22 cellular contexts compared by ENCODE assay signal in genomic region chr6:167659016-167659415, GRCh38.
DNase-seq lines count a peak whose midpoint lies in the region; ATAC-seq, FAIRE-seq and TF ChIP-seq lines count a peak whose summit lies in the region.
"Had no signal": no experiment of that assay in that cellular context is flagged by ENCODE, and none has a peak within 500 bp of the region (broad histone marks: within the 10 kb centered on the region; RNA-seq: fewer than 3 reads in every experiment).

No MANE protein-coding gene starts in this region.

- H3K79me2 ChIP-seq in HepG2 (ENCODE audit: insufficient read depth, low read length) (no peaks in the 10 kb centered on the region), neural progenitor cell (ENCODE audit: low read depth) (no peaks in the 10 kb centered on the region)

- DNase-seq in HepG2 (ENCODE audit: low spot score) (no peak), right lobe of liver (no peak), endodermal cell (no peak), neural progenitor cell (ENCODE audit: low spot score) (no peak), spleen (peak; percentile 62), NCI-H345 (lab: John Stamatoyannopoulos, UW) (no peak), mucosa of descending colon (no peak), HPDE6-E6E7 (ENCODE audit: extremely low spot score) (no peak)
- DNase-seq: Caco-2; CD4-positive, CD25-positive, alpha-beta regulatory T cell; CD8-positive, alpha-beta T cell; DMS153; DND-41; GOT3; H7; HCEC 1CT had no signal

- peaks cover 15% of the 10 kb centered on the region for H3K4me1 Mint-ChIP-seq in endodermal cell
- peaks cover 42% of the 10 kb centered on the region for H3K4me1 Mint-ChIP-seq in neural progenitor cell
- H3K4me1 Mint-ChIP-seq: B cell; CD4-positive, CD25-positive, alpha-beta regulatory T cell had no signal

- no peak for TF ChIP-seq RAD21 in HepG2 (CRISPR knock-in tag; IDR thresholded peaks at IDR 0.05)

- H3K4me3 Mint-ChIP-seq in endodermal cell (no peak overlapping the region), neural progenitor cell (no peak overlapping the region)
- H3K4me3 Mint-ChIP-seq: B cell; CD4-positive, CD25-positive, alpha-beta regulatory T cell; CD8-positive, alpha-beta T cell had no signal

- TF ChIP-seq POLR2A in HepG2 (IDR thresholded peaks at IDR 0.05; ENCODE audit: insufficient read depth in 1 of 2, low read depth in 2 of 2, low read length in 2 of 2) (no peak), right lobe of liver (IDR thresholded peaks at IDR 0.05) (no peak), spleen (IDR thresholded peaks at IDR 0.05) (no peak)

- 93% methylated on average over 3 of the region's 5 CpGs for WGBS in HepG2 (ENCODE audit: low lambda C conversion rate)
- WGBS in right lobe of liver (ENCODE audit: insufficient coverage, low coverage, low lambda C conversion rate, missing lambda C conversion rate), result no CpG with 5 or more reads among the region's 5 CpGs
- WGBS in endodermal cell (ENCODE audit: insufficient coverage in 1 of 2, insufficient read length in 1 of 2), 2 experiments, result 92 to 100% methylated on average over 3 to 5 of the region's 5 CpGs
- WGBS in spleen, 5 donors, result 91 to 97% (median 95%) methylated on average over 5 of the region's 5 CpGs

- H3K27me3 ChIP-seq in HepG2 (ENCODE audit: control insufficient read depth in 1 of 2, insufficient read depth in 2 of 2, low read length in 2 of 2) (no peaks in the 10 kb centered on the region), right lobe of liver (no peaks in the 10 kb centered on the region), endodermal cell (ENCODE audit: control insufficient read depth, insufficient read depth, low read length, poor library complexity, severe bottlenecking) (no peaks in the 10 kb centered on the region), neural progenitor cell (no peaks in the 10 kb centered on the region), spleen (replicated peaks in 1 of 7) (no peaks in the 10 kb centered on the region)
- H3K27me3 ChIP-seq: BLaER1 had no signal

- H3F3A ChIP-seq in neural progenitor cell (ENCODE audit: low read depth), result peaks cover 5% of the 10 kb centered on the region

- peaks cover 4% of the 10 kb centered on the region for H3K9me3 Mint-ChIP-seq in endodermal cell
- H3K9me3 Mint-ChIP-seq in neural progenitor cell, result peaks cover 5% of the 10 kb centered on the region
- H3K9me3 Mint-ChIP-seq: CD8-positive, alpha-beta T cell had no signal

- ATAC-seq in HepG2, result no peak
- ATAC-seq in right lobe of liver, result no peak
- ATAC-seq in mucosa of descending colon, result no peak
- ATAC-seq: CD8-positive, alpha-beta T cell had no signal

- BruUV-seq in HepG2 (replicated peaks; lab: Mats Ljungman, UMichigan), result no TSS peak

- H2AFZ ChIP-seq in HepG2 (ENCODE audit: low read length) (no peak overlapping the region), neural progenitor cell (replicated peaks) (peak overlapping the region; percentile 12)

- H3K27ac ChIP-seq in HepG2 (ENCODE audit: extremely low read length, insufficient read depth, low read length), result no peak overlapping the region
- H3K27ac ChIP-seq in right lobe of liver, result no peak overlapping the region
- peak overlapping the region; percentile 63 for H3K27ac ChIP-seq in endodermal cell (ENCODE audit: low read depth, low read length)
- H3K27ac ChIP-seq in neural progenitor cell, result no peak overlapping the region
- H3K27ac ChIP-seq in spleen, result no peak overlapping the region
- H3K27ac ChIP-seq: 22Rv1, BLaER1, C4-2B had no signal

- H3K4me1 ChIP-seq in HepG2 (ENCODE audit: insufficient read depth, low read length) (peaks cover 49% of the 10 kb centered on the region), right lobe of liver (peaks cover 0 to 21% (median 7%) of the 10 kb centered on the region in 4 donors), endodermal cell (ENCODE audit: control insufficient read depth, insufficient read depth, low read length) (peaks cover 6% of the 10 kb centered on the region), neural progenitor cell (no peaks in the 10 kb centered on the region), spleen (no peaks in the 10 kb centered on the region), mucosa of descending colon (ENCODE audit: low read depth) (peaks cover 12% of the 10 kb centered on the region)

- CTCF ChIA-PET in HepG2 (lab: Yijun Ruan, JAX; ENCODE audit: low intra/inter-chr PET ratio, low total read pairs), result no interaction called here

- H3K27ac Mint-ChIP-seq in endodermal cell, result no peak overlapping the region
- H3K27ac Mint-ChIP-seq in neural progenitor cell, result peak overlapping the region; percentile 50
- H3K27ac Mint-ChIP-seq: B cell; CD4-positive, CD25-positive, alpha-beta regulatory T cell; CD8-positive, alpha-beta T cell had no signal

- H3K9me3 ChIP-seq in HepG2 (ENCODE audit: low read length) (no peaks in the 10 kb centered on the region), right lobe of liver (no peaks in the 10 kb centered on the region), endodermal cell (ENCODE audit: control insufficient read depth, low read length) (no peaks in the 10 kb centered on the region), neural progenitor cell (ENCODE audit: low read depth) (no peaks in the 10 kb centered on the region), spleen (no peaks in the 10 kb centered on the region), mucosa of descending colon (no peaks in the 10 kb centered on the region)
- H3K9me3 ChIP-seq: BLaER1, Caco-2 had no signal

- in situ Hi-C loops in HepG2 (cut with HindIII; ENCODE audit: extremely low pct_ligation_motif_present, low pct_unique_long_range_greater_than_20kb), result no loop called here

- no peaks in the 10 kb centered on the region for H3K36me3 ChIP-seq in HepG2 (replicated peaks in 1 of 2; ENCODE audit: control insufficient read depth in 1 of 2, insufficient read depth in 2 of 2, low read length in 2 of 2)
- no peaks in the 10 kb centered on the region for H3K36me3 ChIP-seq in right lobe of liver
- H3K36me3 ChIP-seq in endodermal cell (ENCODE audit: control insufficient read depth, insufficient read depth, low read length), result no peaks in the 10 kb centered on the region
- H3K36me3 ChIP-seq in neural progenitor cell, result no peaks in the 10 kb centered on the region
- H3K36me3 ChIP-seq in spleen, result no peaks in the 10 kb centered on the region
- no peaks in the 10 kb centered on the region for H3K36me3 ChIP-seq in mucosa of descending colon (ENCODE audit: low read depth)
- H3K36me3 ChIP-seq: BLaER1 had no signal

- no peak for FAIRE-seq in HepG2 (lab: Jason Lieb, UNC)
- FAIRE-seq: G401.6, GM12892 had no signal

- POLR2A ChIA-PET in HepG2 (lab: Yijun Ruan, JAX), result no interaction called here

- no peaks in the 10 kb centered on the region for H3K36me3 Mint-ChIP-seq in endodermal cell (ENCODE audit: low read depth)
- peaks cover 3% of the 10 kb centered on the region for H3K36me3 Mint-ChIP-seq in neural progenitor cell
- H3K36me3 Mint-ChIP-seq: CD4-positive, CD25-positive, alpha-beta regulatory T cell; CD8-positive, alpha-beta T cell had no signal

- H4K20me1 ChIP-seq in HepG2 (ENCODE audit: insufficient read depth, low read length) (no peaks in the 10 kb centered on the region), neural progenitor cell (ENCODE audit: low read depth) (no peaks in the 10 kb centered on the region)
- H4K20me1 ChIP-seq: BLaER1 had no signal

- TF ChIP-seq CTCF in HepG2 (CRISPR knock-in tag; IDR thresholded peaks at IDR 0.05) (no peak), right lobe of liver (IDR thresholded peaks at IDR 0.05) (no peak), endodermal cell (conservative IDR thresholded peaks at IDR 0.05) (no peak), neural progenitor cell (IDR thresholded peaks at IDR 0.05) (no peak), spleen (IDR thresholded peaks at IDR 0.05 in 8 of 11, conservative IDR thresholded peaks at IDR 0.05 in 3 of 11) (no peak), mucosa of descending colon (IDR thresholded peaks at IDR 0.05) (no peak)

- no peak for TF ChIP-seq EP300 in HepG2 (IDR thresholded peaks at IDR 0.05; ENCODE audit: low read depth in 2 of 2, low read length in 2 of 2)
- TF ChIP-seq EP300 in HepG2 (CRISPR knock-in tag; IDR thresholded peaks at IDR 0.05; ENCODE audit: borderline replicate concordance), result no peak

- H3K27me3 Mint-ChIP-seq in endodermal cell (ENCODE audit: insufficient read depth) (no peaks in the 10 kb centered on the region), neural progenitor cell (ENCODE audit: insufficient read depth, low read depth) (peaks cover 14% of the 10 kb centered on the region)
- H3K27me3 Mint-ChIP-seq: B cell; CD4-positive, CD25-positive, alpha-beta regulatory T cell had no signal

- H3K9ac ChIP-seq in HepG2 (ENCODE audit: insufficient read depth, low read depth, low read length), result no peak overlapping the region
- H3K9ac ChIP-seq in endodermal cell (ENCODE audit: extremely low read depth, low read length, poor library complexity, severe bottlenecking), result no peak overlapping the region
- no peak overlapping the region for H3K9ac ChIP-seq in neural progenitor cell
- H3K9ac ChIP-seq: BLaER1 had no signal

- intact Hi-C loops in HepG2 (cut with micrococcal nuclease; ENCODE audit: unreplicated experiment) (no loop called here), right lobe of liver (cut with DNase I) (no loop called here), spleen (cut with DNase I; ENCODE audit: low total_unique reads) (no loop called here), mucosa of descending colon (cut with DNase I, micrococcal nuclease) (no loop called here)

- H3K4me3 ChIP-seq in HepG2 (replicated peaks in 1 of 3; ENCODE audit: insufficient read depth in 1 of 3, low read depth in 2 of 3, low read length in 3 of 3) (no peak overlapping the region), right lobe of liver (no peak overlapping the region), endodermal cell (ENCODE audit: low read length) (no peak overlapping the region), neural progenitor cell (no peak overlapping the region), spleen (no peak overlapping the region), mucosa of descending colon (no peak overlapping the region)
- H3K4me3 ChIP-seq: BLaER1 had no signal

- H3K4me2 ChIP-seq in HepG2 (ENCODE audit: low read depth, low read length) (no peak overlapping the region), neural progenitor cell (no peak overlapping the region)
- H3K4me2 ChIP-seq: BLaER1 had no signal

TF ChIP-seq in HepG2, 621 proteins besides CTCF, POLR2A, EP300 and RAD21 (continues in another document):
- TF ChIP-seq MEIS1 (CRISPR knock-in tag; IDR thresholded peaks at IDR 0.05; ENCODE audit: borderline replicate concordance) (no peak), MAFF (IDR thresholded peaks at IDR 0.05; ENCODE audit: low read depth, low read length) (no peak), FOXJ3 (CRISPR knock-in tag; IDR thresholded peaks at IDR 0.05; ENCODE audit: borderline replicate concordance) (no peak), KLF16 (CRISPR knock-in tag; IDR thresholded peaks at IDR 0.05) (no peak)
